Comparison of ENCODE assay signal across 19 cellular contexts in the genomic region with DNA sequence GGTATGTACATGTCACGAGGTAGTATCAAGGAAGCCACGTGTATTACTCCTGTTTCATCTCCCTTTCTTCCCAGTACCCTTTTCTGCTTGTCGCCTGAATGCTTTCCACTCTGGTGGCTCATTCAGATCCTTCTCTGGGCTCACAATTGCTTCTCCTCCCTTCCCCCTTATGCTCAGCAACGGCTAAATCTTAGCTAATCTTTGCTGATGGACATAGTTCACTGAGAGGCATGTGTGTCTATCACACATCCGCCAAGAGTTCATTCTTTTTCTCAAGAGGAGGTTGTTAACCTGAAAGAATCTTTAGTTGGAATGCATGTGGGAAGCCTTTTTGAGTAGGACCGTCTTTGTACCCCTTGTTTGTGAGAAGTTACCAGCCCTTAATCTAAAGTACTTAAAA. TPM values are rescaled to one million over a fixed set of nuclear protein-coding genes. Genes with fewer than 3 reads are reported as not detected.
"Had no signal": no experiment of that assay in that cellular context is flagged by ENCODE, and none has a peak within 500 bp of the region (broad histone marks: within the 10 kb centered on the region; RNA-seq: fewer than 3 reads in every experiment).

No MANE protein-coding gene starts in this region.

- H3K27ac Mint-ChIP-seq: activated B cell treated with CpG ODN at 0.5 μM for 24 hours; activated CD8-positive, alpha-beta T cell treated with anti-CD3 and anti-CD28 coated beads for 36 hours; activated naive CD8-positive, alpha-beta T cell; dendritic cell treated with granulocyte-macrophage colony-stimulating factor and Interleukin-4, amounts not matched to agents 40 ng/mL and 50 ng/mL, for 4 days had no signal

- H3K27me3 Mint-ChIP-seq: activated B cell treated with CpG ODN at 0.5 μM for 24 hours; activated CD8-positive, alpha-beta T cell treated with anti-CD3 and anti-CD28 coated beads for 36 hours; activated naive CD8-positive, alpha-beta T cell; dendritic cell treated with granulocyte-macrophage colony-stimulating factor and Interleukin-4, amounts not matched to agents 40 ng/mL and 50 ng/mL, for 4 days had no signal

- H3K4me1 Mint-ChIP-seq: activated B cell treated with CpG ODN at 0.5 μM for 24 hours had no signal

- H3K4me3 ChIP-seq: gastrocnemius medialis, heart left ventricle, lung, suprapubic skin had no signal

- H3K27ac ChIP-seq: gastrocnemius medialis, heart left ventricle, neutrophil, suprapubic skin had no signal

- ATAC-seq: activated CD8-positive, alpha-beta T cell treated with anti-CD3 and anti-CD28 coated beads for 36 hours; gastrocnemius medialis; heart left ventricle; left colon; stimulated activated naive CD8-positive, alpha-beta T cell treated with anti-CD3 and anti-CD28 coated beads, Interleukin-15, Interleukin-2, amounts not matched to agents 100 U/mL and 50 U/mL, for 24 hours had no signal

- H3K4me3 Mint-ChIP-seq: activated B cell treated with CpG ODN at 0.5 μM for 24 hours; activated CD8-positive, alpha-beta T cell treated with anti-CD3 and anti-CD28 coated beads for 36 hours; activated naive CD8-positive, alpha-beta T cell; dendritic cell treated with granulocyte-macrophage colony-stimulating factor and Interleukin-4, amounts not matched to agents 40 ng/mL and 50 ng/mL, for 4 days had no signal

- DNase-seq: activated B cell treated with CpG ODN at 0.5 μM for 24 hours; activated CD4-positive, alpha-beta T cell treated with anti-CD3 and anti-CD28 coated beads for 48 hours; activated CD8-positive, alpha-beta T cell treated with anti-CD3 and anti-CD28 coated beads for 36 hours; activated gamma-delta T cell treated with Interleukin-2 at 50 U/mL for 16 hours; amygdala; erythroblast; gastrocnemius medialis; heart left ventricle; left colon; stimulated activated CD4-positive, alpha-beta T cell treated with anti-CD3 and anti-CD28 coated beads, Interleukin-4, amount 100 ng/mL, for 1 hour; stimulated activated naive CD8-positive, alpha-beta T cell treated with anti-CD3 and anti-CD28 coated beads, Interleukin-15, Interleukin-2, amounts not matched to agents 100 U/mL and 50 U/mL, for 24 hours had no signal

- H3K9me3 ChIP-seq: gastrocnemius medialis, heart left ventricle, neutrophil, suprapubic skin had no signal

- H3K27me3 ChIP-seq: gastrocnemius medialis, heart left ventricle, neutrophil, suprapubic skin had no signal

- H3K9me3 Mint-ChIP-seq: activated B cell treated with CpG ODN at 0.5 μM for 24 hours; activated CD8-positive, alpha-beta T cell treated with anti-CD3 and anti-CD28 coated beads for 36 hours; dendritic cell treated with granulocyte-macrophage colony-stimulating factor and Interleukin-4, amounts not matched to agents 40 ng/mL and 50 ng/mL, for 4 days had no signal

RNA-seq across cellular contexts. Expression of a gene that starts 56.5 kb away (rescaled TPM):
- total RNA-seq: activated B cell treated with CpG ODN at 0.5 μM for 24 hours; activated CD8-positive, alpha-beta T cell treated with anti-CD3 and anti-CD28 coated beads for 36 hours; cerebellum; gastrocnemius medialis; heart left ventricle; left colon; lung; skeletal muscle tissue; suprapubic skin; T-helper 1 cell treated with Interleukin-12 subunit alpha and Interleukin-12 subunit beta and Interleukin-4 antibody, amounts not matched to agents 30 ng/mL and 1 ng/mL, for 36 hours had no signal
- polyA plus RNA-seq: heart left ventricle, lung had no signal
